ENCODE assay signal across 8 cellular contexts in the genomic region with DNA sequence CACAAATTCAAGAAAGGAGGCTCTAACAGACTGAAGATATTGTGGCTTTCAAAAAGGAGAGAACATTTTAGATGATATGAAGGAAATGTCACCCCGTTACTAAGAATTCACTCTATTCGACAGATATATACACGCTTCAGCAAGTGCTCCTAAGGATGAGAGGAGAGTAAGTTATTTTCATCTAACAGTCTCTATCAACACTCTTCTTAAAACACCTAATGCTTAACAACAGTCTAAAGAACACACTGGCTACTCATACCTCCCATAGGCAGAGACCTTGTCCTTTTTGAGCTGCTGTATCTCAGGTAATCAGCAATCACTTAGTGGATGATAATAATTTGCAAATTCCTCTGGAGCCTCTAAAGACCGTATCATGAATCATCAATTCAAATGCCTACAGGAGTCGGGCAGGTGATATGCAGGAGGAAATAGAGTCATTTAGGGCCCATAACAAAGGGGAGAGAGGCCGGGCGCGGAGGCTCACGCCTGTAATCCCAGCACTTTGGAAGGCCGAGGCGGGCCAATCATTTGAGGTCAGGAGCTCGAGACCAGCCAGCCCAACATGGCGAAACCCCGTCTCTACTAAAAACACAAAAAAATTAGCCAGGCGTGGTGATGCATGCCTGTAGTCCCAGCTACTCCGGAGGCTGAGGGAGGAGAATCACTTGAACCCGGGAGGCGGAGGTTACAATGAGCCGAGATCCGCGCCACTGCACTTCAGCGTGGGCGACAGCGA. TPM values are rescaled to one million over a fixed set of nuclear protein-coding genes. Genes with fewer than 3 reads are reported as not detected.
DNase-seq lines count a peak whose midpoint lies in the region; ATAC-seq and TF ChIP-seq lines count a peak whose summit lies in the region.

No MANE protein-coding gene starts in this region.

- H3K9me3 ChIP-seq in SK-N-SH = no peaks in the 10 kb centered on the region
- no peaks in the 10 kb centered on the region for H3K9me3 ChIP-seq in colonic mucosa
- H3K9me3 ChIP-seq in mesodermal cell (ENCODE audit: control insufficient read depth, low read length) = no peaks in the 10 kb centered on the region
- H3K9me3 ChIP-seq in suprapubic skin = no peaks in the 10 kb centered on the region

- H3K79me2 ChIP-seq in SK-N-SH (ENCODE audit: insufficient read depth) = peaks cover 45% of the 10 kb centered on the region

- no peaks in the 10 kb centered on the region for H3K9me3 Mint-ChIP-seq in activated CD4-positive, alpha-beta T cell treated with anti-CD3 and anti-CD28 coated beads for 36 hours (ENCODE audit: low read depth)

- H3K9ac ChIP-seq in SK-N-SH = peak overlapping the region; percentile 93
- H3K9ac ChIP-seq in colonic mucosa (ENCODE audit: low read depth in 2 of 2, low read length in 2 of 2) = peak overlapping the region; percentile 88 to 93

- CTCF ChIA-PET in activated CD4-positive, alpha-beta T cell treated with anti-CD3 and anti-CD28 coated beads for 36 hours (lab: Charles Lee) = interaction anchor here (0.6 to 2.7 kb wide), 13 partner anchors 12 to 1012 kb away, joined by 3 to 16 read pairs (median 3); partner anchors contain the start of genes INIP and PTBP3
- CTCF ChIA-PET in SK-N-SH (lab: Yijun Ruan, JAX) = interaction anchor here (0.9 to 1.4 kb wide), 6 partner anchors 9 to 442 kb away, joined by 3 to 5 read pairs (median 5); partner anchors contain the start of gene PTBP3

- intact Hi-C loops in activated CD4-positive, alpha-beta T cell treated with anti-CD3 and anti-CD28 coated beads for 36 hours (cut with DNase I, micrococcal nuclease) = loop anchor here (1.0 to 10.0 kb wide), 12 partner anchors 17 to 747 kb away; partner anchors contain the start of genes INIP (in 2 of the 2), DNAJC25 (in 1 of the 2), PTBP3 (in 1 of the 2) and SNX30 (in 1 of the 2)
- intact Hi-C loops in colonic mucosa (cut with DNase I) = no loop called here

- no peaks in the 10 kb centered on the region for H3K27me3 Mint-ChIP-seq in activated CD4-positive, alpha-beta T cell treated with anti-CD3 and anti-CD28 coated beads for 36 hours

- peaks cover 0 to under 1% of the 10 kb centered on the region in 2 experiments for H3K36me3 ChIP-seq in SK-N-SH (replicated peaks in 1 of 2; ENCODE audit: control insufficient read depth in 1 of 2, insufficient read depth in 2 of 2, low read length in 1 of 2)
- no peaks in the 10 kb centered on the region for H3K36me3 ChIP-seq in colonic mucosa
- no peaks in the 10 kb centered on the region for H3K36me3 ChIP-seq in mesodermal cell (ENCODE audit: control insufficient read depth, insufficient read depth, low read length)
- no peaks in the 10 kb centered on the region for H3K36me3 ChIP-seq in suprapubic skin

- no peaks in the 10 kb centered on the region for H3K9me2 ChIP-seq in SK-N-SH

- H3K27ac ChIP-seq in SK-N-SH (ENCODE audit: low read depth in 2 of 2, low read length in 1 of 2) (peak overlapping the region; percentile 98), colonic mucosa (peak overlapping the region; percentile 99), mesodermal cell (ENCODE audit: low read depth, low read length, severe bottlenecking) (peak overlapping the region; percentile 97), suprapubic skin (peak overlapping the region; percentile 94)

- H3F3A ChIP-seq in SK-N-SH (replicated peaks; ENCODE audit: insufficient read depth) = peaks cover 8% of the 10 kb centered on the region

- TF ChIP-seq EP300 in SK-N-SH (IDR thresholded peaks at IDR 0.05; ENCODE audit: borderline replicate concordance in 1 of 2, low read depth in 1 of 2, low read length in 1 of 2) = no peak
- TF ChIP-seq EP300 in suprapubic skin (IDR thresholded peaks at IDR 0.05) = no peak

- no peaks in the 10 kb centered on the region for H3K36me3 Mint-ChIP-seq in activated CD4-positive, alpha-beta T cell treated with anti-CD3 and anti-CD28 coated beads for 36 hours (ENCODE audit: low read depth)

- H3K4me1 ChIP-seq in SK-N-SH (ENCODE audit: control insufficient read depth in 1 of 2, insufficient read depth in 2 of 2, low read depth in 1 of 2, low read length in 1 of 2) (peaks cover 3 to 9% of the 10 kb centered on the region in 2 experiments; a peak in 3 of 4 replicates), colonic mucosa (peaks cover 6% of the 10 kb centered on the region), mesodermal cell (ENCODE audit: control insufficient read depth, insufficient read depth, low read length, poor library complexity, severe bottlenecking) (no peaks in the 10 kb centered on the region), suprapubic skin (peaks cover 38% of the 10 kb centered on the region)

- H2AFZ ChIP-seq in SK-N-SH (ENCODE audit: low read depth) = peak overlapping the region; percentile 95

- DNase-seq in activated CD4-positive, alpha-beta T cell treated with anti-CD3 and anti-CD28 coated beads for 36 hours = peak; percentile 62
- no peak for DNase-seq in activated CD4-positive, alpha-beta T cell treated with anti-CD3 and anti-CD28 coated beads for 1 hour
- DNase-seq in SK-N-SH (no peak), colonic mucosa (peak; percentile 51), suprapubic skin (ENCODE audit: low spot score in 2 of 2) (no peak), omental fat pad (ENCODE audit: low spot score) (no peak)

- H3K4me1 Mint-ChIP-seq in activated CD4-positive, alpha-beta T cell treated with anti-CD3 and anti-CD28 coated beads for 36 hours = peaks cover 42% of the 10 kb centered on the region

- peak overlapping the region; percentile 98 for H3K4me3 Mint-ChIP-seq in activated CD4-positive, alpha-beta T cell treated with anti-CD3 and anti-CD28 coated beads for 36 hours

- ATAC-seq in activated CD4-positive, alpha-beta T cell treated with anti-CD3 and anti-CD28 coated beads for 36 hours = peak; percentile 4
- ATAC-seq in HG03095 (IDR thresholded peaks at IDR 0.05; ENCODE audit: unreplicated experiment) = peak; percentile 18
- ATAC-seq in omental fat pad (ENCODE audit: low FRiP score) = no peak

- POLR2A ChIA-PET in activated CD4-positive, alpha-beta T cell treated with anti-CD3 and anti-CD28 coated beads for 36 hours (lab: Charles Lee) = interaction anchor here (0.7 to 1.8 kb wide), 8 partner anchors 45 to 463 kb away, joined by 3 to 7 read pairs (median 4); partner anchors contain the start of genes KIAA1958 and PTBP3
- POLR2A ChIA-PET in SK-N-SH (lab: Yijun Ruan, JAX) = interaction anchor here (1.3 to 1.4 kb wide), 5 partner anchors 12 to 634 kb away, joined by 3 to 7 read pairs (median 4); partner anchors contain the start of genes INIP, KIAA1958 and ZNF883

- H3K4me2 ChIP-seq in SK-N-SH = peak overlapping the region; percentile 95

- WGBS in SK-N-SH (ENCODE audit: low lambda C conversion rate) = 15% methylated on average over 23 of the region's 24 CpGs
- WGBS in mesodermal cell (ENCODE audit: insufficient coverage in 2 of 2), 2 experiments = 71 to 77% methylated on average over 17 to 20 of the region's 24 CpGs
- WGBS in suprapubic skin = 15% methylated on average over 24 of the region's 24 CpGs

- H3K27me3 ChIP-seq in SK-N-SH (ENCODE audit: insufficient read depth) (no peaks in the 10 kb centered on the region), colonic mucosa (no peaks in the 10 kb centered on the region), suprapubic skin (no peaks in the 10 kb centered on the region)

- no peaks in the 10 kb centered on the region for H4K20me1 ChIP-seq in SK-N-SH (ENCODE audit: insufficient read depth)

- TF ChIP-seq CTCF in SK-N-SH (IDR thresholded peaks at IDR 0.05) (no peak), colonic mucosa (IDR thresholded peaks at IDR 0.05) (no peak), suprapubic skin (IDR thresholded peaks at IDR 0.05) (no peak), omental fat pad (IDR thresholded peaks at IDR 0.05) (no peak)

- no peak for TF ChIP-seq RAD21 in SK-N-SH (IDR thresholded peaks at IDR 0.05; ENCODE audit: low read length)

- H3K4me3 ChIP-seq in SK-N-SH (ENCODE audit: low read depth in 2 of 2, low read length in 1 of 2) (peak overlapping the region; percentile 73 to 94), colonic mucosa (peak overlapping the region; percentile 87), mesodermal cell (ENCODE audit: extremely low read depth, insufficient read depth, low read length, poor library complexity, severe bottlenecking) (peak overlapping the region; percentile 73), suprapubic skin (peak overlapping the region; percentile 70)

- no peak for TF ChIP-seq POLR2A in suprapubic skin (IDR thresholded peaks at IDR 0.05)

- peak overlapping the region; percentile 100 for H3K27ac Mint-ChIP-seq in activated CD4-positive, alpha-beta T cell treated with anti-CD3 and anti-CD28 coated beads for 36 hours

TF ChIP-seq in SK-N-SH, 30 proteins besides CTCF, POLR2A, EP300 and RAD21 (continues in another document):
- TF ChIP-seq EZH2phosphoT487 (IDR thresholded peaks at IDR 0.05; ENCODE audit: borderline replicate concordance, low read depth) (no peak), JUND (IDR thresholded peaks at IDR 0.05) (no peak), TEAD4 (IDR thresholded peaks at IDR 0.05; ENCODE audit: borderline replicate concordance, insufficient read depth) (no peak), NRF1 (IDR thresholded peaks at IDR 0.05; ENCODE audit: low read depth, low read length) (no peak), YY1 (IDR thresholded peaks at IDR 0.05; ENCODE audit: low read depth) (no peak), RXRA (IDR thresholded peaks at IDR 0.05; ENCODE audit: borderline replicate concordance, low read depth) (no peak), MAX (IDR thresholded peaks at IDR 0.05; ENCODE audit: low read depth) (no peak)

RNA-seq across cellular contexts. Expression of gene HSDL2, which starts 1.3 kb away (rescaled TPM):
- 10 to 100 TPM; 24.7 to 30.9 TPM for total RNA-seq in activated CD4-positive, alpha-beta T cell treated with anti-CD3 and anti-CD28 coated beads for 36 hours
- 14.4 and 22.9 TPM in 2 replicates for polyA plus RNA-seq in SK-N-SH (2012; rRNA removed)
- polyA plus RNA-seq in SK-N-SH (2012; cell fraction: cytosol; rRNA removed) = 26.0 and 26.7 TPM in 2 replicates
- 7.3 and 13.8 TPM in 2 replicates for polyA plus RNA-seq in SK-N-SH (2012; cell fraction: nucleus; rRNA removed)
- total RNA-seq in colonic mucosa (10 to 100 TPM; 45.4 to 48.9 TPM), suprapubic skin (10 to 100 TPM; 32.5 to 46.1 (median 33.2) TPM), omental fat pad (100 to 1,000 TPM in 1 of 4 donors, 10 to 100 TPM in 3; 54.0 to 106 (median 59.9) TPM)
- polyA plus RNA-seq in mesodermal cell (2013, experiment 1 of 2) = 23.7 TPM
- polyA plus RNA-seq in mesodermal cell (2013, experiment 2 of 2) = 24.3 TPM

RNA-seq across cellular contexts. Expression of gene PTBP3, which starts 45.2 kb away (rescaled TPM):
- total RNA-seq in activated CD4-positive, alpha-beta T cell treated with anti-CD3 and anti-CD28 coated beads for 36 hours = 100 to 1,000 TPM in 1 of 2 experiments, 10 to 100 TPM in 1; 98.9 to 176 TPM
- 6.1 and 7.5 TPM in 2 replicates for polyA plus RNA-seq in SK-N-SH (2012; rRNA removed)
- polyA plus RNA-seq in SK-N-SH (2012; cell fraction: cytosol; rRNA removed) = 8.5 and 8.7 TPM in 2 replicates
- polyA plus RNA-seq in SK-N-SH (2012; cell fraction: nucleus; rRNA removed) = 11.6 and 33.9 TPM in 2 replicates
- total RNA-seq in colonic mucosa = 100 to 1,000 TPM; 137 to 168 TPM
- 47.1 TPM for polyA plus RNA-seq in mesodermal cell (2013, experiment 1 of 2)
- polyA plus RNA-seq in mesodermal cell (2013, experiment 2 of 2) = 45.5 TPM
- total RNA-seq in suprapubic skin = 100 to 1,000 TPM in 3 of 4 donors, 10 to 100 TPM in 1; 90.4 to 333 (median 168) TPM
- total RNA-seq in omental fat pad = 10 to 100 TPM; 24.5 to 50.3 (median 39.7) TPM

Comparison
In these comparisons a context has a peak if more than half of its experiments do, and no peak if none do; other contexts are left out.
1. DNase-seq: peak in activated CD4-positive, alpha-beta T cell treated with anti-CD3 and anti-CD28 coated beads for 36 hours (single experiment) and colonic mucosa (single experiment); none in activated CD4-positive, alpha-beta T cell treated with anti-CD3 and anti-CD28 coated beads for 1 hour (single experiment), SK-N-SH (single experiment), suprapubic skin (0 of 2) and omental fat pad (single experiment).
2. Peak in every context shown above with its lines, with median percentiles within 50 percentile points of each other: H3K27ac ChIP-seq and H3K4me3 ChIP-seq.